8 cellular contexts compared by ENCODE assay signal in genomic region chr16:87951550-87952538, GRCh38. TPM values are rescaled to one million over a fixed set of nuclear protein-coding genes. Genes with fewer than 3 reads are reported as not detected.
DNase-seq lines count a peak whose midpoint lies in the region; ATAC-seq and FAIRE-seq lines count a peak whose summit lies in the region.

No MANE protein-coding gene starts in this region.

- POLR2A ChIA-PET in activated naive CD8-positive, alpha-beta T cell treated with anti-CD3 and anti-CD28 coated beads, Interleukin-2, amount 10 ng/mL, durations not matched to agents 7 days and 5 days (lab: Charles Lee), result interaction anchor here (0.6 to 2.0 kb wide), 14 partner anchors 10 to 618 kb away, joined by 3 to 13 read pairs (median 6); partner anchors contain the start of genes KLHDC4 and ZC3H18

- H3K36me3 Mint-ChIP-seq in activated naive CD8-positive, alpha-beta T cell treated with anti-CD3 and anti-CD28 coated beads, Interleukin-2, amount 10 ng/mL, durations not matched to agents 7 days and 5 days, result peaks cover 15% of the 10 kb centered on the region

- H3K27me3 Mint-ChIP-seq in activated naive CD8-positive, alpha-beta T cell treated with anti-CD3 and anti-CD28 coated beads, Interleukin-2, amount 10 ng/mL, durations not matched to agents 7 days and 5 days, result no peaks in the 10 kb centered on the region

- ATAC-seq in GM19035 (IDR thresholded peaks at IDR 0.05; ENCODE audit: unreplicated experiment), result peak; percentile 6
- ATAC-seq in activated naive CD8-positive, alpha-beta T cell treated with anti-CD3 and anti-CD28 coated beads, Interleukin-2, amount 10 ng/mL, durations not matched to agents 7 days and 5 days (ENCODE audit: low read depth), result no peak

- H3K4me2 ChIP-seq in BLaER1, result peak overlapping the region; percentile 99

- H3K27ac Mint-ChIP-seq in activated naive CD8-positive, alpha-beta T cell treated with anti-CD3 and anti-CD28 coated beads, Interleukin-2, amount 10 ng/mL, durations not matched to agents 7 days and 5 days, result peak overlapping the region; percentile 92

- peaks cover 71% of the 10 kb centered on the region for H3K4me1 ChIP-seq in BLaER1
- H3K4me1 ChIP-seq in small intestine (ENCODE audit: control insufficient read depth in 2 of 2, insufficient read depth in 1 of 2, low read depth in 1 of 2, low read length in 1 of 2), result peaks cover 5% of the 10 kb centered on the region in 2 donors

- H3K9ac ChIP-seq in BLaER1, result peak overlapping the region; percentile 100

- no peaks in the 10 kb centered on the region for H4K20me1 ChIP-seq in BLaER1

- peak overlapping the region; percentile 85 for H3K4me3 Mint-ChIP-seq in activated naive CD8-positive, alpha-beta T cell treated with anti-CD3 and anti-CD28 coated beads, Interleukin-2, amount 10 ng/mL, durations not matched to agents 7 days and 5 days

- WGBS in small intestine, 3 donors, result 1 to 2% (median 2%) methylated on average over 49 to 82 of the region's 82 CpGs

- H3K27ac ChIP-seq in BLaER1 (peak overlapping the region; percentile 100), small intestine (ENCODE audit: low read depth in 1 of 2, low read length in 1 of 2) (peak overlapping the region; percentile 90 to 99)

- H3K27me3 ChIP-seq in BLaER1 (no peaks in the 10 kb centered on the region), small intestine (ENCODE audit: control insufficient read depth in 2 of 2, insufficient read depth in 2 of 2, low read length in 2 of 2) (no peaks in the 10 kb centered on the region)

- H3K4me3 ChIP-seq in BLaER1 (peak overlapping the region; percentile 86), iPS-18c (ENCODE audit: insufficient read depth, low read depth, low read length) (peak overlapping the region; percentile 91), small intestine (ENCODE audit: low read depth in 1 of 2, low read length in 2 of 2) (peak overlapping the region; percentile 93 to 95)

- H3K36me3 ChIP-seq in BLaER1 (peaks cover 21% of the 10 kb centered on the region), small intestine (ENCODE audit: control insufficient read depth in 2 of 2, insufficient read depth in 2 of 2, low read length in 2 of 2) (no peaks in the 10 kb centered on the region)

- DNase-seq in HT-29 (ENCODE audit: low spot score), result peak; percentile 15
- no peak for DNase-seq in activated naive CD8-positive, alpha-beta T cell treated with anti-CD3 and anti-CD28 coated beads, Interleukin-2, amount 10 ng/mL, durations not matched to agents 7 days and 5 days
- DNase-seq in small intestine, result peak; percentile 56
- no peak for DNase-seq in COLO668 (lab: John Stamatoyannopoulos, UW; ENCODE audit: unreplicated experiment)
- DNase-seq in activated gamma-delta T cell (lab: John Stamatoyannopoulos, UW), result no peak

- no peaks in the 10 kb centered on the region for H3K9me3 Mint-ChIP-seq in activated naive CD8-positive, alpha-beta T cell treated with anti-CD3 and anti-CD28 coated beads, Interleukin-2, amount 10 ng/mL, durations not matched to agents 7 days and 5 days

- no peak for FAIRE-seq in small intestine (lab: Jason Lieb, UNC)

- H3K9me3 ChIP-seq in BLaER1 (no peaks in the 10 kb centered on the region), iPS-18c (ENCODE audit: control insufficient read depth, insufficient read depth, low read length) (peaks cover 3% of the 10 kb centered on the region), small intestine (ENCODE audit: control insufficient read depth, low read depth) (no peaks in the 10 kb centered on the region)

- H3K4me1 Mint-ChIP-seq in activated naive CD8-positive, alpha-beta T cell treated with anti-CD3 and anti-CD28 coated beads, Interleukin-2, amount 10 ng/mL, durations not matched to agents 7 days and 5 days, result peaks cover 50% of the 10 kb centered on the region

RNA-seq across cellular contexts. Expression of gene BANP, which starts 0.6 kb away (rescaled TPM):
- total RNA-seq in HT-29 (2014; rRNA removed; shearing (Covaris generic)), result 19.5 and 22.8 TPM in 2 replicates
- 10 to 100 TPM; 50.2 to 55.1 TPM for total RNA-seq in activated naive CD8-positive, alpha-beta T cell treated with anti-CD3 and anti-CD28 coated beads, Interleukin-2, amount 10 ng/mL, durations not matched to agents 7 days and 5 days
- polyA plus RNA-seq in small intestine, result 10 to 100 TPM; 10.5 to 11.8 (median 11.3) TPM

RNA-seq across cellular contexts. Expression of gene CA5A, which starts 15.5 kb away (rescaled TPM):
- not detected in 2 replicates for total RNA-seq in HT-29 (2014; rRNA removed; shearing (Covaris generic))
- not detected for total RNA-seq in activated naive CD8-positive, alpha-beta T cell treated with anti-CD3 and anti-CD28 coated beads, Interleukin-2, amount 10 ng/mL, durations not matched to agents 7 days and 5 days
- not detected for polyA plus RNA-seq in small intestine

Comparison
In these comparisons a context has a peak if more than half of its experiments do, and no peak if none do; other contexts are left out.
1. DNase-seq: peak in HT-29 (single experiment) and small intestine (single experiment); none in activated naive CD8-positive, alpha-beta T cell treated with anti-CD3 and anti-CD28 coated beads, Interleukin-2, amount 10 ng/mL, durations not matched to agents 7 days and 5 days (single experiment), COLO668 (single experiment) and activated gamma-delta T cell (single experiment).
2. Peak in every context shown above with its lines, with median percentiles within 50 percentile points of each other: H3K4me3 ChIP-seq.